11 cellular contexts compared by ENCODE assay signal in the genomic region with DNA sequence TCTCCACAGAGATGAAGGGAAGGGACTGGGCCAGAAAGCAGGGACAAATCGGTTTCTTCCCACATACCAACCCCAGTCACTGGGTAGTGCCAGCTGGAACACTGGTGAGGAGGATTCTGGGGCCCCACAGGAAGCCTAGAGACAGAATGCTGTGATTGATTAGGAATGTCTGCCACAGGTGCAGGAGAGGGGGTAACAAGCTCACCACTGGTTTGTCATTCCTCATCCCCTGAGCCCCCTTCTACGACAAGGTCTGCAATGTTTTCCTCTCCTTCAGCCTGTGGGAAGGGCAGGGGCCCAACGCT.
DNase-seq lines count a peak whose midpoint lies in the region; ATAC-seq and TF ChIP-seq lines count a peak whose summit lies in the region.
"Had no signal": no experiment of that assay in that cellular context is flagged by ENCODE, and none has a peak within 500 bp of the region (broad histone marks: within the 10 kb centered on the region; RNA-seq: fewer than 3 reads in every experiment).

No MANE protein-coding gene starts in this region.

- H3K36me3 Mint-ChIP-seq in activated naive CD8-positive, alpha-beta T cell treated with anti-CD3 and anti-CD28 coated beads for 36 hours, result peaks cover 61% of the 10 kb centered on the region

- H3K4me1 ChIP-seq in left ventricle myocardium inferior (peaks cover 44% of the 10 kb centered on the region), mucosa of descending colon (ENCODE audit: low read depth) (peaks cover 14% of the 10 kb centered on the region)

- H3K4me3 Mint-ChIP-seq in activated naive CD8-positive, alpha-beta T cell treated with anti-CD3 and anti-CD28 coated beads for 36 hours, result peak overlapping the region; percentile 14

- H3K27me3 Mint-ChIP-seq in activated naive CD8-positive, alpha-beta T cell treated with anti-CD3 and anti-CD28 coated beads for 36 hours, result no peaks in the 10 kb centered on the region

- H3K4me3 ChIP-seq in left ventricle myocardium inferior (no peak overlapping the region), mucosa of descending colon (no peak overlapping the region)

- H3K27ac ChIP-seq in left ventricle myocardium inferior (replicated peaks), result peak overlapping the region; percentile 12

- TF ChIP-seq CTCF in left ventricle myocardium inferior (IDR thresholded peaks at IDR 0.05; ENCODE audit: borderline replicate concordance) (no peak), mucosa of descending colon (IDR thresholded peaks at IDR 0.05) (no peak)

- H3K9me3 Mint-ChIP-seq in activated naive CD8-positive, alpha-beta T cell treated with anti-CD3 and anti-CD28 coated beads for 36 hours, result no peaks in the 10 kb centered on the region

- DNase-seq in left ventricle myocardium inferior (no peak), cardiac septum (ENCODE audit: low spot score) (no peak), mucosa of descending colon (no peak), NCI-H187 treated with DMSO at 0.1 percent for 48 hours (lab: John Stamatoyannopoulos, UW) (no peak), NCI-H526 (lab: John Stamatoyannopoulos, UW) (no peak), middle frontal gyrus (ENCODE audit: extremely low spot score, low spot score) (no peak)
- no peak for DNase-seq in activated naive CD8-positive, alpha-beta T cell treated with anti-CD3 and anti-CD28 coated beads for 36 hours
- DNase-seq: OCI-M1; stimulated activated CD4-positive, alpha-beta T cell treated with anti-CD3 and anti-CD28 coated beads, Interleukin-12 subunit alpha, Interleukin-12 subunit beta, amount 100 ng/mL, for 4 hours; trophoblast cell had no signal

- H3K36me3 ChIP-seq in left ventricle myocardium inferior (peaks cover 7% of the 10 kb centered on the region), mucosa of descending colon (ENCODE audit: low read depth) (no peaks in the 10 kb centered on the region)

- peak overlapping the region; percentile 91 for H3K27ac Mint-ChIP-seq in activated naive CD8-positive, alpha-beta T cell treated with anti-CD3 and anti-CD28 coated beads for 36 hours

- H3K9me3 ChIP-seq in left ventricle myocardium inferior (replicated peaks) (no peaks in the 10 kb centered on the region), mucosa of descending colon (no peaks in the 10 kb centered on the region)

- H3K27me3 ChIP-seq in left ventricle myocardium inferior (ENCODE audit: low read depth), result no peaks in the 10 kb centered on the region

- intact Hi-C loops in left ventricle myocardium inferior (cut with micrococcal nuclease), result loop anchor here (5.0 kb wide), 1 partner anchor 51 kb away; no protein-coding TSS in a partner anchor
- intact Hi-C loops in cardiac septum (cut with DNase I), result no loop called here
- intact Hi-C loops in mucosa of descending colon (cut with DNase I, micrococcal nuclease), result no loop called here

- peak; percentile 8 for ATAC-seq in mucosa of descending colon
- no peak for ATAC-seq in HG03521 (IDR thresholded peaks at IDR 0.05; ENCODE audit: unreplicated experiment)

- peaks cover 65% of the 10 kb centered on the region for H3K4me1 Mint-ChIP-seq in activated naive CD8-positive, alpha-beta T cell treated with anti-CD3 and anti-CD28 coated beads for 36 hours
